Comparison of ENCODE assay signal across 8 cellular contexts in the genomic region with DNA sequence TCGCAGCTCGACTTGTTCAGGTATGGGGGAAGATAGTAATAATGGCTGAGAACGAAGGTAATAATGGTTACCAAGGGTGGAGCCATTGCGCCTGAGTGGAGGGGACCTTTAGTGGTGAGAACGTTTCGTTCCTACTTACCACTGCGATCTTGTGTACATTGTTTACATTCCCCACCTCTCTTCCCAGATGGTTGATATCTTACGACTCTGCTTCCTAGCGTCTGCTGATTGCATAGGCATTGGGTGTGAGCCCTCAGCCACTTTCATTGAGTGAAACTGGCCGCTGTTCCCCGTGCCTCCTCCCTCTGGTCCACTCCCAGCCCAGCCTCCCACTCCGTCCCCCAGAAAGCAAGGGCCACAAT. TPM values are rescaled to one million over a fixed set of nuclear protein-coding genes. Genes with fewer than 3 reads are reported as not detected.
DNase-seq lines count a peak whose midpoint lies in the region; ATAC-seq and TF ChIP-seq lines count a peak whose summit lies in the region.

No MANE protein-coding gene starts in this region.

- ATAC-seq in GM19328 (IDR thresholded peaks at IDR 0.05; ENCODE audit: unreplicated experiment), result peak; percentile 15
- ATAC-seq in GM18861 (IDR thresholded peaks at IDR 0.05; ENCODE audit: unreplicated experiment), result no peak
- no peak for ATAC-seq in HG03571 (IDR thresholded peaks at IDR 0.05; ENCODE audit: unreplicated experiment)

- H3K4me3 Mint-ChIP-seq in immature natural killer cell, result peak overlapping the region; percentile 94 to 99 (median 97)

- peaks cover 0 to 40% (median 5%) of the 10 kb centered on the region in 11 experiments; a peak in 7 of 22 replicates for H4K20me1 ChIP-seq in BLaER1 treated with 17β-estradiol and CSF1 and Interleukin-3, amounts not matched to agents 10 nM and 100 nM

- peaks cover 0 to 11% (median 10%) of the 10 kb centered on the region in 3 donors for H3K27me3 Mint-ChIP-seq in immature natural killer cell (ENCODE audit: low read depth in 3 of 3)

- no peak for TF ChIP-seq CTCF in suprapubic skin (IDR thresholded peaks at IDR 0.05)

- no peaks in the 10 kb centered on the region for H3K9me3 ChIP-seq in BLaER1 treated with 17β-estradiol and CSF1 and Interleukin-3, amounts not matched to agents 10 nM and 100 nM (replicated peaks in 1 of 11)
- H3K9me3 ChIP-seq in suprapubic skin, result no peaks in the 10 kb centered on the region

- peak overlapping the region; percentile 60 to 84 (median 81) for H3K4me2 ChIP-seq in BLaER1 treated with 17β-estradiol and CSF1 and Interleukin-3, amounts not matched to agents 10 nM and 100 nM

- H3K4me1 ChIP-seq in BLaER1 treated with 17β-estradiol and CSF1 and Interleukin-3, amounts not matched to agents 10 nM and 100 nM, result peaks cover 11 to 25% (median 19%) of the 10 kb centered on the region in 10 experiments
- H3K4me1 ChIP-seq in suprapubic skin, result peaks cover 17% of the 10 kb centered on the region

- peaks cover 3 to 42% (median 17%) of the 10 kb centered on the region in 11 experiments; a peak in 15 of 22 replicates for H3K36me3 ChIP-seq in BLaER1 treated with 17β-estradiol and CSF1 and Interleukin-3, amounts not matched to agents 10 nM and 100 nM
- H3K36me3 ChIP-seq in suprapubic skin, result no peaks in the 10 kb centered on the region

- peak overlapping the region; percentile 91 to 97 (median 95) for H3K27ac Mint-ChIP-seq in immature natural killer cell

- H3K27me3 ChIP-seq in BLaER1 treated with 17β-estradiol and CSF1 and Interleukin-3, amounts not matched to agents 10 nM and 100 nM, result peaks cover 46 to 91% (median 67%) of the 10 kb centered on the region in 11 experiments
- H3K27me3 ChIP-seq in suprapubic skin, result no peaks in the 10 kb centered on the region

- no peaks in the 10 kb centered on the region for H3K9me3 Mint-ChIP-seq in immature natural killer cell

- peak; percentile 59 for DNase-seq in HT-29 (ENCODE audit: low spot score)
- DNase-seq in amniotic epithelial cell (ENCODE audit: low read depth), result peak; percentile 31
- no peak for DNase-seq in immature natural killer cell
- no peak for DNase-seq in suprapubic skin (ENCODE audit: low spot score in 2 of 2)

- TF ChIP-seq POLR2A in suprapubic skin (IDR thresholded peaks at IDR 0.05), result no peak

- WGBS in suprapubic skin, result 48% methylated on average over 12 of the region's 12 CpGs

- H3K36me3 Mint-ChIP-seq in immature natural killer cell, result no peaks in the 10 kb centered on the region

- no peak for TF ChIP-seq EP300 in suprapubic skin (IDR thresholded peaks at IDR 0.05)

- H3K4me3 ChIP-seq in BLaER1 treated with 17β-estradiol and CSF1 and Interleukin-3, amounts not matched to agents 10 nM and 100 nM, result peak overlapping the region; percentile 65 to 82 (median 74)
- H3K4me3 ChIP-seq in suprapubic skin, result peak overlapping the region; percentile 64

- H3K9ac ChIP-seq in BLaER1 treated with 17β-estradiol and CSF1 and Interleukin-3, amounts not matched to agents 10 nM and 100 nM, result peak overlapping the region; percentile 77 to 87 (median 83)

- H3K4me1 Mint-ChIP-seq in immature natural killer cell, result peaks cover 27 to 38% of the 10 kb centered on the region in 2 donors

- peak overlapping the region; percentile 75 to 91 (median 83) for H3K27ac ChIP-seq in BLaER1 treated with 17β-estradiol and CSF1 and Interleukin-3, amounts not matched to agents 10 nM and 100 nM
- peak overlapping the region; percentile 88 for H3K27ac ChIP-seq in suprapubic skin

RNA-seq across cellular contexts. Expression of a gene that starts 0.8 kb away (rescaled TPM):
- 33.8 and 40.0 TPM in 2 replicates for total RNA-seq in HT-29 (2014; rRNA removed; shearing (Covaris generic))
- polyA plus RNA-seq in immature natural killer cell, result 10 to 100 TPM; 37.8 to 55.6 (median 43.9) TPM
- 10 to 100 TPM; 50.7 to 83.5 (median 64.6) TPM for total RNA-seq in suprapubic skin

RNA-seq across cellular contexts. Expression of a gene that starts 43.2 kb away (rescaled TPM):
- not detected in 2 replicates for total RNA-seq in HT-29 (2014; rRNA removed; shearing (Covaris generic))
- polyA plus RNA-seq in immature natural killer cell, result not detected
- total RNA-seq in suprapubic skin, result 10 to 100 TPM in 3 of 4 donors, 1 to 10 TPM in 1; 7.2 to 42.0 (median 19.0) TPM

Comparison
In these comparisons a context has a peak if more than half of its experiments do, and no peak if none do; other contexts are left out.
1. DNase-seq: peak in HT-29 (single experiment) and amniotic epithelial cell (single experiment); none in immature natural killer cell (0 of 3) and suprapubic skin (0 of 2).